Comparison of ENCODE assay signal across 12 cellular contexts in genomic region chr14:103543140-103543539, GRCh38. TPM values are rescaled to one million over a fixed set of nuclear protein-coding genes. Genes with fewer than 3 reads are reported as not detected.
A peak's percentile ranks its signal among the peaks of the same experiment; 100 is the strongest.
DNase-seq lines count a peak whose midpoint lies in the region; ATAC-seq, FAIRE-seq and TF ChIP-seq lines count a peak whose summit lies in the region.
"Had no signal": no experiment of that assay in that cellular context is flagged by ENCODE, and none has a peak within 500 bp of the region (broad histone marks: within the 10 kb centered on the region; RNA-seq: fewer than 3 reads in every experiment).

No MANE protein-coding gene starts in this region.

- no peak for TF ChIP-seq POLR2A in HepG2 (IDR thresholded peaks at IDR 0.05; ENCODE audit: insufficient read depth in 1 of 2, low read depth in 2 of 2, low read length in 2 of 2)

- peak overlapping the region; percentile 81 to 100 (median 96) for H3K27ac Mint-ChIP-seq in brain
- no peak overlapping the region for H3K27ac Mint-ChIP-seq in natural killer cell treated with Interleukin-12 subunit alpha and Interleukin-12 subunit beta and Interleukin-15 and Interleukin-18, amount 100 ng/mL, for 72 hours
- H3K27ac Mint-ChIP-seq: naive thymus-derived CD4-positive, alpha-beta T cell; stimulated activated naive CD8-positive, alpha-beta T cell treated with anti-CD3 and anti-CD28 coated beads, Interleukin-15, Interleukin-2, amounts not matched to agents 100 ng/mL and 50 ng/mL, for 24 hours had no signal

- no peaks in the 10 kb centered on the region for H3K9me3 Mint-ChIP-seq in brain
- no peaks in the 10 kb centered on the region for H3K9me3 Mint-ChIP-seq in natural killer cell treated with Interleukin-12 subunit alpha and Interleukin-12 subunit beta and Interleukin-15 and Interleukin-18, amount 100 ng/mL, for 72 hours
- H3K9me3 Mint-ChIP-seq: naive thymus-derived CD4-positive, alpha-beta T cell; stimulated activated naive CD8-positive, alpha-beta T cell treated with anti-CD3 and anti-CD28 coated beads, Interleukin-15, Interleukin-2, amounts not matched to agents 100 ng/mL and 50 ng/mL, for 24 hours had no signal

- no peaks in the 10 kb centered on the region for H3K27me3 Mint-ChIP-seq in brain
- H3K27me3 Mint-ChIP-seq in natural killer cell treated with Interleukin-12 subunit alpha and Interleukin-12 subunit beta and Interleukin-15 and Interleukin-18, amount 100 ng/mL, for 72 hours, result peaks cover 0 to 4% of the 10 kb centered on the region in 2 donors
- H3K27me3 Mint-ChIP-seq: stimulated activated naive CD8-positive, alpha-beta T cell treated with anti-CD3 and anti-CD28 coated beads, Interleukin-15, Interleukin-2, amounts not matched to agents 100 ng/mL and 50 ng/mL, for 24 hours had no signal

- WGBS in HUES64, result 60% methylated on average over 10 of the region's 10 CpGs
- 89% methylated on average over 3 of the region's 10 CpGs for WGBS in HepG2 (ENCODE audit: low lambda C conversion rate)

- H3K27ac ChIP-seq in HUES64 (ENCODE audit: low read depth, low read length) (peak overlapping the region; percentile 98), HepG2 (ENCODE audit: extremely low read length, insufficient read depth, low read length) (no peak overlapping the region), stomach smooth muscle (ENCODE audit: low read length) (peak overlapping the region; percentile 75)

- in situ Hi-C loops in HepG2 (cut with HindIII; ENCODE audit: extremely low pct_ligation_motif_present, low pct_unique_long_range_greater_than_20kb), result no loop called here

- intact Hi-C loops in HepG2 (cut with micrococcal nuclease; ENCODE audit: unreplicated experiment), result loop anchor here (2.0 kb wide), 1 partner anchor 18 kb away; no protein-coding TSS in a partner anchor

- DNase-seq in HepG2 (ENCODE audit: low spot score) (no peak), SW480 (ENCODE audit: low spot score) (no peak), NCI-H1105 (lab: John Stamatoyannopoulos, UW) (no peak)
- DNase-seq in natural killer cell treated with Interleukin-12 subunit alpha and Interleukin-12 subunit beta and Interleukin-15 and Interleukin-18, amount 100 ng/mL, for 72 hours (ENCODE audit: low spot score), result no peak
- DNase-seq: naive thymus-derived CD4-positive, alpha-beta T cell; SW 1271 had no signal

- no peaks in the 10 kb centered on the region for H3K36me3 Mint-ChIP-seq in brain
- no peaks in the 10 kb centered on the region for H3K36me3 Mint-ChIP-seq in natural killer cell treated with Interleukin-12 subunit alpha and Interleukin-12 subunit beta and Interleukin-15 and Interleukin-18, amount 100 ng/mL, for 72 hours
- H3K36me3 Mint-ChIP-seq: naive thymus-derived CD4-positive, alpha-beta T cell had no signal

- BruUV-seq in HepG2 (replicated peaks; lab: Mats Ljungman, UMichigan), result no TSS peak

- no peaks in the 10 kb centered on the region for H3K27me3 ChIP-seq in HUES64 (ENCODE audit: insufficient read depth, low read length)
- peaks cover 2 to 19% of the 10 kb centered on the region in 2 experiments; a peak in 2 of 5 replicates for H3K27me3 ChIP-seq in HepG2 (ENCODE audit: control insufficient read depth in 1 of 2, insufficient read depth in 2 of 2, low read length in 2 of 2)
- H3K27me3 ChIP-seq in stomach smooth muscle (ENCODE audit: control insufficient read depth in 1 of 2, insufficient read depth in 2 of 2, low read length in 2 of 2), result no peaks in the 10 kb centered on the region
- H3K27me3 ChIP-seq: MG63 had no signal

- H3K4me1 Mint-ChIP-seq in brain, result peaks cover 58% of the 10 kb centered on the region
- no peaks in the 10 kb centered on the region for H3K4me1 Mint-ChIP-seq in natural killer cell treated with Interleukin-12 subunit alpha and Interleukin-12 subunit beta and Interleukin-15 and Interleukin-18, amount 100 ng/mL, for 72 hours (ENCODE audit: low read depth in 2 of 2)

- no peak for TF ChIP-seq RAD21 in HepG2 (CRISPR knock-in tag; IDR thresholded peaks at IDR 0.05)

- CTCF ChIA-PET in HepG2 (lab: Yijun Ruan, JAX; ENCODE audit: low intra/inter-chr PET ratio, low total read pairs), result interaction anchor here (1.0 to 1.4 kb wide), 2 partner anchors 25 to 43 kb away, joined by 3 read pairs; no protein-coding TSS in a partner anchor

- peaks cover 28% of the 10 kb centered on the region for H3K4me1 ChIP-seq in HUES64 (ENCODE audit: insufficient read depth, low read length)
- peaks cover 40% of the 10 kb centered on the region for H3K4me1 ChIP-seq in HepG2 (ENCODE audit: insufficient read depth, low read length)
- H3K4me1 ChIP-seq in stomach smooth muscle (ENCODE audit: control insufficient read depth, insufficient read depth, low read length), result peaks cover 88% of the 10 kb centered on the region

- H4K20me1 ChIP-seq in HepG2 (ENCODE audit: insufficient read depth, low read length), result no peaks in the 10 kb centered on the region

- peak overlapping the region in 1 of 5 experiments; percentile 43 for H3K4me3 Mint-ChIP-seq in brain
- H3K4me3 Mint-ChIP-seq in natural killer cell treated with Interleukin-12 subunit alpha and Interleukin-12 subunit beta and Interleukin-15 and Interleukin-18, amount 100 ng/mL, for 72 hours, result no peak overlapping the region
- H3K4me3 Mint-ChIP-seq: naive thymus-derived CD4-positive, alpha-beta T cell; stimulated activated naive CD8-positive, alpha-beta T cell treated with anti-CD3 and anti-CD28 coated beads, Interleukin-15, Interleukin-2, amounts not matched to agents 100 ng/mL and 50 ng/mL, for 24 hours had no signal

- no peaks in the 10 kb centered on the region for H3K79me2 ChIP-seq in HepG2 (ENCODE audit: insufficient read depth, low read length)

- FAIRE-seq in HepG2 (lab: Jason Lieb, UNC), result no peak

- H3K4me3 ChIP-seq in HUES64 (ENCODE audit: low read length) (0 out of 2 replicates have a peak overlapping the region, but pooled peaks have one; percentile 4), HepG2 (replicated peaks in 1 of 3; ENCODE audit: insufficient read depth in 1 of 3, low read depth in 2 of 3, low read length in 3 of 3) (peak overlapping the region in 2 of 3 experiments; percentile 7 to 49; a peak in 2 of 6 replicates), stomach smooth muscle (ENCODE audit: low read length in 2 of 2) (peak overlapping the region in 1 of 2 donors; percentile 35)
- H3K4me3 ChIP-seq: MG63 had no signal

- TF ChIP-seq CTCF in brain (conservative IDR thresholded peaks at IDR 0.05) (no peak), HepG2 (CRISPR knock-in tag; IDR thresholded peaks at IDR 0.05) (no peak)

- peak overlapping the region; percentile 84 for H3K9ac ChIP-seq in HUES64 (ENCODE audit: low read depth, low read length)
- H3K9ac ChIP-seq in HepG2 (ENCODE audit: insufficient read depth, low read depth, low read length), result peak overlapping the region; percentile 37
- H3K9ac ChIP-seq in stomach smooth muscle (ENCODE audit: low read length in 2 of 2), result no peak overlapping the region

- ATAC-seq in HepG2 (no peak), GM18858 (IDR thresholded peaks at IDR 0.05; ENCODE audit: unreplicated experiment) (no peak)
- ATAC-seq in natural killer cell treated with Interleukin-12 subunit alpha and Interleukin-12 subunit beta and Interleukin-15 and Interleukin-18, amount 100 ng/mL, for 72 hours, result no peak
- ATAC-seq: naive thymus-derived CD4-positive, alpha-beta T cell had no signal

- no peak overlapping the region for H2AFZ ChIP-seq in HepG2 (ENCODE audit: low read length)

- no peaks in the 10 kb centered on the region for H3K9me3 ChIP-seq in HUES64 (ENCODE audit: insufficient read depth, low read depth, low read length)
- no peaks in the 10 kb centered on the region for H3K9me3 ChIP-seq in HepG2 (ENCODE audit: low read length)
- H3K9me3 ChIP-seq in stomach smooth muscle (ENCODE audit: control insufficient read depth in 2 of 2, low read length in 2 of 2), result no peaks in the 10 kb centered on the region
- H3K9me3 ChIP-seq: MG63 had no signal

- H3K4me2 ChIP-seq in HepG2 (ENCODE audit: low read depth, low read length), result peak overlapping the region; percentile 58

- no peak for TF ChIP-seq EP300 in HepG2 (IDR thresholded peaks at IDR 0.05; ENCODE audit: low read depth in 2 of 2, low read length in 2 of 2)
- TF ChIP-seq EP300 in HepG2 (CRISPR knock-in tag; IDR thresholded peaks at IDR 0.05; ENCODE audit: borderline replicate concordance), result no peak

- H3K36me3 ChIP-seq in HUES64 (ENCODE audit: insufficient read depth, low read length) (no peaks in the 10 kb centered on the region), HepG2 (replicated peaks in 1 of 2; ENCODE audit: control insufficient read depth in 1 of 2, insufficient read depth in 2 of 2, low read length in 2 of 2) (no peaks in the 10 kb centered on the region), stomach smooth muscle (ENCODE audit: control insufficient read depth in 2 of 2, insufficient read depth in 2 of 2, low read length in 2 of 2) (no peaks in the 10 kb centered on the region)
- H3K36me3 ChIP-seq: MG63 had no signal

- POLR2A ChIA-PET in HepG2 (lab: Yijun Ruan, JAX), result interaction anchor here (1.1 to 6.9 kb wide), 3 partner anchors 14 to 21 kb away, joined by 3 to 37 read pairs (median 4); partner anchors contain the start of genes CKB and TRMT61A

RNA-seq across cellular contexts. Expression of gene TRMT61A, which starts 14.1 kb away (rescaled TPM):
- 9.3 TPM for polyA plus RNA-seq in HUES64 (2013, experiment 1 of 2)
- polyA plus RNA-seq in HUES64 (2013, experiment 2 of 2), result 8.2 TPM
- polyA plus RNA-seq in brain (ENCODE audit: insufficient read depth, low read depth, low replicate concordance), result 17.1 TPM
- 12.2 and 13.6 TPM in 2 replicates for total RNA-seq in HepG2 (2016; rRNA removed; fragmentation: Illumina TruSeq; extraction: Trizol)
- 4.0 and 5.2 TPM in 2 replicates for total RNA-seq in HepG2 (2016; cell fraction: cytosol; rRNA removed; fragmentation: Illumina TruSeq; extraction: Trizol; ENCODE audit: low read depth)
- 12.4 and 14.5 TPM in 2 replicates for total RNA-seq in HepG2 (2016; cell fraction: insoluble cytoplasmic fraction; rRNA removed; fragmentation: Illumina TruSeq; extraction: Trizol)
- total RNA-seq in HepG2 (2016; cell fraction: membrane; rRNA removed; fragmentation: Illumina TruSeq; extraction: Trizol), result 8.3 and 9.6 TPM in 2 replicates
- total RNA-seq in HepG2 (2016; cell fraction: nucleus; rRNA removed; fragmentation: Illumina TruSeq; extraction: Trizol), result 10.4 and 11.7 TPM in 2 replicates
- 6.5 and 9.8 TPM in 2 replicates for polyA plus RNA-seq in HepG2 (2011; rRNA removed)
- 6.4 and 11.5 TPM in 2 replicates for polyA plus RNA-seq in HepG2 (2011; cell fraction: cytosol; rRNA removed)
- 26.1 and 31.2 TPM in 2 replicates for polyA plus RNA-seq in HepG2 (2011; cell fraction: nucleus; rRNA removed)
- 4.0 and 8.4 TPM in 2 replicates for polyA plus RNA-seq in HepG2 (2012)
- 3.9 and 4.4 TPM in 2 replicates for polyA plus RNA-seq in HepG2 (2016; cell fraction: cytosol; fragmentation: Illumina TruSeq; extraction: Trizol; ENCODE audit: low read depth)
- 12.0 and 13.1 TPM in 2 replicates for polyA plus RNA-seq in HepG2 (2016; cell fraction: insoluble cytoplasmic fraction; fragmentation: Illumina TruSeq; extraction: Trizol; ENCODE audit: low read depth)
- polyA plus RNA-seq in HepG2 (2016; cell fraction: membrane; fragmentation: Illumina TruSeq; extraction: Trizol; ENCODE audit: low read depth), result 6.7 and 7.2 TPM in 2 replicates
- 13.5 and 14.3 TPM in 2 replicates for polyA plus RNA-seq in HepG2 (2016; cell fraction: nucleus; fragmentation: Illumina TruSeq; extraction: Trizol; ENCODE audit: insufficient read depth, low read depth)
- polyA minus RNA-seq in HepG2 (2011; rRNA and poly(A)+ RNA removed; ENCODE audit: low replicate concordance), result 14.6 and 19.9 TPM in 2 replicates
- 4.6 and 4.7 TPM in 2 replicates for polyA minus RNA-seq in HepG2 (2011; cell fraction: cytosol; rRNA and poly(A)+ RNA removed)
- polyA minus RNA-seq in HepG2 (2011; cell fraction: nucleus; rRNA and poly(A)+ RNA removed), result 15.8 and 16.6 TPM in 2 replicates
- total RNA-seq in natural killer cell treated with Interleukin-12 subunit alpha and Interleukin-12 subunit beta and Interleukin-15 and Interleukin-18, amount 100 ng/mL, for 72 hours, result 10 to 100 TPM; 13.2 to 29.7 TPM

RNA-seq across cellular contexts. Expression of gene BAG5, which starts 19.3 kb away (rescaled TPM):
- 20.5 TPM for polyA plus RNA-seq in HUES64 (2013, experiment 1 of 2)
- 21.2 TPM for polyA plus RNA-seq in HUES64 (2013, experiment 2 of 2)
- polyA plus RNA-seq in brain (ENCODE audit: insufficient read depth, low read depth, low replicate concordance) (19.6 TPM), HepG2 (2011; rRNA removed) (3.0 and 3.5 TPM in 2 replicates)
- total RNA-seq in HepG2 (2016; rRNA removed; fragmentation: Illumina TruSeq; extraction: Trizol), result 21.0 and 34.8 TPM in 2 replicates
- 2.3 and 2.5 TPM in 2 replicates for total RNA-seq in HepG2 (2016; cell fraction: cytosol; rRNA removed; fragmentation: Illumina TruSeq; extraction: Trizol; ENCODE audit: low read depth)
- total RNA-seq in HepG2 (2016; cell fraction: insoluble cytoplasmic fraction; rRNA removed; fragmentation: Illumina TruSeq; extraction: Trizol), result 21.9 and 34.1 TPM in 2 replicates
- 11.4 and 14.2 TPM in 2 replicates for total RNA-seq in HepG2 (2016; cell fraction: membrane; rRNA removed; fragmentation: Illumina TruSeq; extraction: Trizol)
- 14.8 and 16.2 TPM in 2 replicates for total RNA-seq in HepG2 (2016; cell fraction: nucleus; rRNA removed; fragmentation: Illumina TruSeq; extraction: Trizol)
- 2.5 and 3.9 TPM in 2 replicates for polyA plus RNA-seq in HepG2 (2011; cell fraction: cytosol; rRNA removed)
- 3.3 and 3.7 TPM in 2 replicates for polyA plus RNA-seq in HepG2 (2011; cell fraction: nucleus; rRNA removed)
- polyA plus RNA-seq in HepG2 (2012), result 7.9 and 9.3 TPM in 2 replicates
- polyA plus RNA-seq in HepG2 (2016; cell fraction: cytosol; fragmentation: Illumina TruSeq; extraction: Trizol; ENCODE audit: low read depth), result 1.0 and 1.3 TPM in 2 replicates
- 16.8 and 20.0 TPM in 2 replicates for polyA plus RNA-seq in HepG2 (2016; cell fraction: insoluble cytoplasmic fraction; fragmentation: Illumina TruSeq; extraction: Trizol; ENCODE audit: low read depth)
- polyA plus RNA-seq in HepG2 (2016; cell fraction: membrane; fragmentation: Illumina TruSeq; extraction: Trizol; ENCODE audit: low read depth), result 5.3 and 6.2 TPM in 2 replicates
- 13.8 and 14.6 TPM in 2 replicates for polyA plus RNA-seq in HepG2 (2016; cell fraction: nucleus; fragmentation: Illumina TruSeq; extraction: Trizol; ENCODE audit: insufficient read depth, low read depth)
- polyA minus RNA-seq in HepG2 (2011; rRNA and poly(A)+ RNA removed; ENCODE audit: low replicate concordance), result 5.3 and 11.8 TPM in 2 replicates
- 7.2 and 8.6 TPM in 2 replicates for polyA minus RNA-seq in HepG2 (2011; cell fraction: cytosol; rRNA and poly(A)+ RNA removed)
- polyA minus RNA-seq in HepG2 (2011; cell fraction: nucleus; rRNA and poly(A)+ RNA removed), result 9.8 and 9.9 TPM in 2 replicates
- 10 to 100 TPM; 27.4 to 29.6 TPM for total RNA-seq in natural killer cell treated with Interleukin-12 subunit alpha and Interleukin-12 subunit beta and Interleukin-15 and Interleukin-18, amount 100 ng/mL, for 72 hours

RNA-seq across cellular contexts. Expression of gene COA8, which starts 19.6 kb away (rescaled TPM):
- polyA plus RNA-seq in HUES64 (2013, experiment 1 of 2), result 21.1 TPM
- polyA plus RNA-seq in HUES64 (2013, experiment 2 of 2), result 31.8 TPM
- polyA plus RNA-seq in brain (ENCODE audit: insufficient read depth, low read depth, low replicate concordance) (83.6 TPM), HepG2 (2011; rRNA removed) (10.9 and 14.0 TPM in 2 replicates)
- total RNA-seq in HepG2 (2016; rRNA removed; fragmentation: Illumina TruSeq; extraction: Trizol), result 25.1 and 25.2 TPM in 2 replicates
- total RNA-seq in HepG2 (2016; cell fraction: cytosol; rRNA removed; fragmentation: Illumina TruSeq; extraction: Trizol; ENCODE audit: low read depth), result 29.4 and 38.9 TPM in 2 replicates
- 25.7 and 29.2 TPM in 2 replicates for total RNA-seq in HepG2 (2016; cell fraction: insoluble cytoplasmic fraction; rRNA removed; fragmentation: Illumina TruSeq; extraction: Trizol)
- total RNA-seq in HepG2 (2016; cell fraction: membrane; rRNA removed; fragmentation: Illumina TruSeq; extraction: Trizol), result 46.6 and 48.0 TPM in 2 replicates
- 11.0 and 15.0 TPM in 2 replicates for total RNA-seq in HepG2 (2016; cell fraction: nucleus; rRNA removed; fragmentation: Illumina TruSeq; extraction: Trizol)
- 10.2 and 14.5 TPM in 2 replicates for polyA plus RNA-seq in HepG2 (2011; cell fraction: cytosol; rRNA removed)
- 2.6 and 3.1 TPM in 2 replicates for polyA plus RNA-seq in HepG2 (2011; cell fraction: nucleus; rRNA removed)
- 25.7 and 32.6 TPM in 2 replicates for polyA plus RNA-seq in HepG2 (2012)
- polyA plus RNA-seq in HepG2 (2016; cell fraction: cytosol; fragmentation: Illumina TruSeq; extraction: Trizol; ENCODE audit: low read depth), result 63.7 and 73.8 TPM in 2 replicates
- polyA plus RNA-seq in HepG2 (2016; cell fraction: insoluble cytoplasmic fraction; fragmentation: Illumina TruSeq; extraction: Trizol; ENCODE audit: low read depth), result 33.7 and 39.8 TPM in 2 replicates
- 52.0 and 59.9 TPM in 2 replicates for polyA plus RNA-seq in HepG2 (2016; cell fraction: membrane; fragmentation: Illumina TruSeq; extraction: Trizol; ENCODE audit: low read depth)
- polyA plus RNA-seq in HepG2 (2016; cell fraction: nucleus; fragmentation: Illumina TruSeq; extraction: Trizol; ENCODE audit: insufficient read depth, low read depth), result 21.5 and 21.7 TPM in 2 replicates
- 4.7 and 5.1 TPM in 2 replicates for polyA minus RNA-seq in HepG2 (2011; rRNA and poly(A)+ RNA removed; ENCODE audit: low replicate concordance)
- 3.6 and 6.4 TPM in 2 replicates for polyA minus RNA-seq in HepG2 (2011; cell fraction: cytosol; rRNA and poly(A)+ RNA removed)
- polyA minus RNA-seq in HepG2 (2011; cell fraction: nucleus; rRNA and poly(A)+ RNA removed), result 10.1 and 11.3 TPM in 2 replicates
- 10 to 100 TPM; 35.8 to 38.3 TPM for total RNA-seq in natural killer cell treated with Interleukin-12 subunit alpha and Interleukin-12 subunit beta and Interleukin-15 and Interleukin-18, amount 100 ng/mL, for 72 hours

RNA-seq across cellular contexts. Expression of gene CKB, which starts 20.5 kb away (rescaled TPM):
- polyA plus RNA-seq in HUES64 (2013, experiment 1 of 2), result 324 TPM
- 386 TPM for polyA plus RNA-seq in HUES64 (2013, experiment 2 of 2)
- polyA plus RNA-seq in brain (ENCODE audit: insufficient read depth, low read depth, low replicate concordance) (2,462 TPM), HepG2 (2011; rRNA removed) (179 and 217 TPM in 2 replicates)
- total RNA-seq in HepG2 (2016; rRNA removed; fragmentation: Illumina TruSeq; extraction: Trizol), result 82.3 and 92.4 TPM in 2 replicates
- total RNA-seq in HepG2 (2016; cell fraction: cytosol; rRNA removed; fragmentation: Illumina TruSeq; extraction: Trizol; ENCODE audit: low read depth), result 35.0 and 38.6 TPM in 2 replicates
- 77.0 and 90.7 TPM in 2 replicates for total RNA-seq in HepG2 (2016; cell fraction: insoluble cytoplasmic fraction; rRNA removed; fragmentation: Illumina TruSeq; extraction: Trizol)
- total RNA-seq in HepG2 (2016; cell fraction: membrane; rRNA removed; fragmentation: Illumina TruSeq; extraction: Trizol), result 39.1 and 44.5 TPM in 2 replicates
- total RNA-seq in HepG2 (2016; cell fraction: nucleus; rRNA removed; fragmentation: Illumina TruSeq; extraction: Trizol), result 55.0 and 62.1 TPM in 2 replicates
- polyA plus RNA-seq in HepG2 (2011; cell fraction: cytosol; rRNA removed), result 94.2 and 257 TPM in 2 replicates
- polyA plus RNA-seq in HepG2 (2011; cell fraction: nucleus; rRNA removed), result 634 and 1,191 TPM in 2 replicates
- 136 and 210 TPM in 2 replicates for polyA plus RNA-seq in HepG2 (2012)
- polyA plus RNA-seq in HepG2 (2016; cell fraction: cytosol; fragmentation: Illumina TruSeq; extraction: Trizol; ENCODE audit: low read depth), result 60.2 and 68.2 TPM in 2 replicates
- polyA plus RNA-seq in HepG2 (2016; cell fraction: insoluble cytoplasmic fraction; fragmentation: Illumina TruSeq; extraction: Trizol; ENCODE audit: low read depth), result 156 and 198 TPM in 2 replicates
- polyA plus RNA-seq in HepG2 (2016; cell fraction: membrane; fragmentation: Illumina TruSeq; extraction: Trizol; ENCODE audit: low read depth), result 60.4 and 60.5 TPM in 2 replicates
- polyA plus RNA-seq in HepG2 (2016; cell fraction: nucleus; fragmentation: Illumina TruSeq; extraction: Trizol; ENCODE audit: insufficient read depth, low read depth), result 164 and 170 TPM in 2 replicates
- 111 and 125 TPM in 2 replicates for polyA minus RNA-seq in HepG2 (2011; rRNA and poly(A)+ RNA removed; ENCODE audit: low replicate concordance)
- polyA minus RNA-seq in HepG2 (2011; cell fraction: cytosol; rRNA and poly(A)+ RNA removed), result 96.8 and 156 TPM in 2 replicates
- polyA minus RNA-seq in HepG2 (2011; cell fraction: nucleus; rRNA and poly(A)+ RNA removed), result 34.2 and 39.0 TPM in 2 replicates
- 1 to 10 TPM; 3.0 to 4.6 TPM for total RNA-seq in natural killer cell treated with Interleukin-12 subunit alpha and Interleukin-12 subunit beta and Interleukin-15 and Interleukin-18, amount 100 ng/mL, for 72 hours

Comparison
In these comparisons a context has a peak if more than half of its experiments do, and no peak if none do; other contexts are left out.
1. H3K9ac ChIP-seq: peak in HUES64 (single experiment) and HepG2 (single experiment); none in stomach smooth muscle (0 of 2).
2. H3K27ac Mint-ChIP-seq: peak in brain (5 of 5); none in natural killer cell treated with Interleukin-12 subunit alpha and Interleukin-12 subunit beta and Interleukin-15 and Interleukin-18, amount 100 ng/mL, for 72 hours (0 of 2).